8 cellular contexts compared by ENCODE assay signal in genomic region chr11:117143390-117143789, GRCh38. TPM values are rescaled to one million over a fixed set of nuclear protein-coding genes. Genes with fewer than 3 reads are reported as not detected.
DNase-seq lines count a peak whose midpoint lies in the region; ATAC-seq, FAIRE-seq and TF ChIP-seq lines count a peak whose summit lies in the region.

No MANE protein-coding gene starts in this region.

- H3K36me3 ChIP-seq in HUES6 (ENCODE audit: control insufficient read depth, insufficient read depth, low read length) = peaks cover 27% of the 10 kb centered on the region
- no peaks in the 10 kb centered on the region; the same call in 1 of the 2 replicates for H3K36me3 ChIP-seq in SJCRH30
- peaks cover 19% of the 10 kb centered on the region for H3K36me3 ChIP-seq in iPS-18a (ENCODE audit: control insufficient read depth, low read depth, low read length)
- H3K36me3 ChIP-seq in gastrocnemius medialis = no peaks in the 10 kb centered on the region

- no peak for FAIRE-seq in D721Med (lab: Jason Lieb, UNC)

- H3K27ac ChIP-seq in HUES6 (ENCODE audit: low read depth, low read length) = peak overlapping the region; percentile 92; the same call in 1 of the 2 replicates
- H3K27ac ChIP-seq in SJCRH30 = no peak overlapping the region
- H3K27ac ChIP-seq in iPS-18a (ENCODE audit: low read length) = peak overlapping the region; percentile 66
- peak overlapping the region; percentile 84 to 97 (median 92) for H3K27ac ChIP-seq in gastrocnemius medialis

- TF ChIP-seq CTCF in brain (conservative IDR thresholded peaks at IDR 0.05) (no peak), gastrocnemius medialis (IDR thresholded peaks at IDR 0.05 in 4 of 5, conservative IDR thresholded peaks at IDR 0.05 in 1 of 5) (no peak), D721Med (IDR thresholded peaks at IDR 0.05; ENCODE audit: insufficient read depth, missing control alignments) (no peak)

- H3K27me3 Mint-ChIP-seq in brain = peaks cover 38% of the 10 kb centered on the region

- peak; percentile 23 to 46 for ATAC-seq in gastrocnemius medialis

- H3K4me1 ChIP-seq in HUES6 (ENCODE audit: control insufficient read depth, insufficient read depth, low read length) (peaks cover 10% of the 10 kb centered on the region), SJCRH30 (no peaks in the 10 kb centered on the region), iPS-18a (ENCODE audit: control insufficient read depth, low read depth, low read length) (peaks cover 9% of the 10 kb centered on the region), gastrocnemius medialis (peaks cover 30% of the 10 kb centered on the region in 2 donors)

- peak overlapping the region; percentile 91 to 99 (median 95) for H3K4me3 Mint-ChIP-seq in brain

- intact Hi-C loops in gastrocnemius medialis (cut with DNase I; ENCODE audit: low total_unique reads) = loop anchor here (1.0 kb wide), 1 partner anchor 370 kb away; no protein-coding TSS in a partner anchor

- H3K27ac Mint-ChIP-seq in brain = peak overlapping the region; percentile 97 to 100 (median 99)

- TF ChIP-seq POLR2A in gastrocnemius medialis (IDR thresholded peaks at IDR 0.05) = no peak

- H3K36me3 Mint-ChIP-seq in brain = peaks cover 25% of the 10 kb centered on the region

- H3K27me3 ChIP-seq in HUES6 (ENCODE audit: control insufficient read depth, insufficient read depth, low read length) (no peaks in the 10 kb centered on the region), SJCRH30 (no peaks in the 10 kb centered on the region), iPS-18a (ENCODE audit: control insufficient read depth, insufficient read depth, low read length) (no peaks in the 10 kb centered on the region), gastrocnemius medialis (peaks cover 0 to 4% (median 0%) of the 10 kb centered on the region in 3 donors)

- DNase-seq in SJCRH30 = peak; percentile 14 to 42
- peak in 1 of 2 donors; percentile 54 for DNase-seq in gastrocnemius medialis
- no peak for DNase-seq in GM19240 (ENCODE audit: insufficient read length, low spot score)
- DNase-seq in D721Med (ENCODE audit: insufficient read length, low spot score) = no peak

- H3K9ac ChIP-seq in HUES6 (ENCODE audit: low read length) (peak overlapping the region; percentile 93), iPS-18a (ENCODE audit: low read length) (peak overlapping the region; percentile 80)

- peak overlapping the region; percentile 78 for H3K4me3 ChIP-seq in GM08714 (ENCODE audit: low read length)
- peak overlapping the region; percentile 81 for H3K4me3 ChIP-seq in HUES6 (ENCODE audit: low read depth, low read length)
- peak overlapping the region; percentile 75 for H3K4me3 ChIP-seq in SJCRH30
- H3K4me3 ChIP-seq in iPS-18a (ENCODE audit: low read length) = peak overlapping the region; percentile 100
- peak overlapping the region; percentile 77 to 92 (median 82) for H3K4me3 ChIP-seq in gastrocnemius medialis

- H3K9me3 Mint-ChIP-seq in brain = peaks cover 0 to 10% (median 0%) of the 10 kb centered on the region in 5 experiments

- no peaks in the 10 kb centered on the region for H3K9me3 ChIP-seq in HUES6 (ENCODE audit: control insufficient read depth, insufficient read depth, low read depth, low read length)
- no peaks in the 10 kb centered on the region for H3K9me3 ChIP-seq in SJCRH30 (replicated peaks)
- H3K9me3 ChIP-seq in iPS-18a (ENCODE audit: control insufficient read depth, low read depth, low read length) = no peaks in the 10 kb centered on the region
- no peaks in the 10 kb centered on the region for H3K9me3 ChIP-seq in gastrocnemius medialis

- peaks cover 44% of the 10 kb centered on the region for H3K4me1 Mint-ChIP-seq in brain

- in situ Hi-C loops in gastrocnemius medialis (cut with MboI; ENCODE audit: low sequenced_read_pairs in 4 of 4) = no loop called here

RNA-seq across cellular contexts. Expression of gene PAFAH1B2, which starts 0.7 kb away (rescaled TPM):
- total RNA-seq in SJCRH30 (2014; rRNA removed; shearing (Covaris generic)) = 70.2 and 72.8 TPM in 2 replicates
- polyA plus RNA-seq in brain (ENCODE audit: insufficient read depth, low read depth, low replicate concordance) = 40.4 TPM
- 10 to 100 TPM; 25.8 to 52.3 (median 35.2) TPM for total RNA-seq in gastrocnemius medialis

RNA-seq across cellular contexts. Expression of gene SIDT2, which starts 35.2 kb away (rescaled TPM):
- 13.7 and 15.0 TPM in 2 replicates for total RNA-seq in SJCRH30 (2014; rRNA removed; shearing (Covaris generic))
- polyA plus RNA-seq in brain (ENCODE audit: insufficient read depth, low read depth, low replicate concordance) = 22.4 TPM
- total RNA-seq in gastrocnemius medialis = 10 to 100 TPM; 14.3 to 33.9 (median 17.7) TPM

RNA-seq across cellular contexts. Expression of gene SIK3, which starts 45.2 kb away (rescaled TPM):
- total RNA-seq in SJCRH30 (2014; rRNA removed; shearing (Covaris generic)) = 8.5 and 10.0 TPM in 2 replicates
- polyA plus RNA-seq in brain (ENCODE audit: insufficient read depth, low read depth, low replicate concordance) = 27.2 TPM
- total RNA-seq in gastrocnemius medialis = 10 to 100 TPM; 34.4 to 42.4 (median 37.2) TPM

RNA-seq across cellular contexts. Expression of gene TAGLN, which starts 55.8 kb away (rescaled TPM):
- total RNA-seq in SJCRH30 (2014; rRNA removed; shearing (Covaris generic)) = 3.7 and 4.2 TPM in 2 replicates
- 122 TPM for polyA plus RNA-seq in brain (ENCODE audit: insufficient read depth, low read depth, low replicate concordance)
- 100 to 1,000 TPM in 3 of 4 donors, 10 to 100 TPM in 1; 27.4 to 191 (median 124) TPM for total RNA-seq in gastrocnemius medialis

Comparison
In these comparisons a context has a peak if more than half of its experiments do, and no peak if none do; other contexts are left out.
1. DNase-seq: peak in SJCRH30 (2 of 2); none in GM19240 (single experiment) and D721Med (single experiment).
2. Peak in every context shown above with its lines, with median percentiles within 50 percentile points of each other: H3K4me3 ChIP-seq.